Comparison of ENCODE assay signal across 2 cellular contexts in the genomic region with DNA sequence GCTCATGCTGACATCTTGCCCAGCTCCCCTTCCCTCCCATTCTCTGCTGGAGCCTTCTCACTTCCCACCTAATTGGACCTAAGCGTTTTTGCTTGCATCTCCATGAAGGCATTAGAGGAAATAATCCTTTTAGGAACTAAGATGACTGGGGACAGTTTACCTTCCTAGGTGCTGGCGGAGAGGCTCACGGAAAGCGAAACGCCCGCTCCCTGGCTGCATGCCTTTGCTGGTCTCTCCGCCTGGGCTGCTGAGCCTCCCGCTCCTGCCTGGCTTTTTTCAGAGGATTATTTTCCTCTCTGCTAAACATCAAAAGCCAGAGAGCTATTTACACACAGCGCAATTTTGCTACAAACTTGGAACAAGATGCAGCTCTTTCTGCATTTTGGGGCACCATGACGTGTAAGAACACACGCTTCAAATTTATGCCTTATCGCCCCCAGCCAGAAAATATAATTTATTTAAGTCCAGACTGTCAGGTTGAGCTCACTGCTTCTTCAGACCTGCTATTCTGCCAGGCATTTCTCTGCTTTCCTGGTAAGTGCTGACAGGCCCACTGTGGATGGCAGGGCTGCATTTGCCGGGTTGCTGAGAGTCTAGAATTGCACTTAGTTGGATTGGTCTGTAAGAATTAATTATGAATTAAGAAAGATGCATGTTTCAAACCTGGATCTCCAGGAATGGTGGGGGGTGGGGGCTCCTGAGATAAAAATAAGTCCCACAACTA.
TF ChIP-seq lines count a peak whose summit lies in the region.

No MANE protein-coding gene starts in this region.

TF ChIP-seq in SK-N-SH, 30 proteins besides CTCF, POLR2A, EP300 and RAD21 (continued from another document):
- TF ChIP-seq, protein P1, sequence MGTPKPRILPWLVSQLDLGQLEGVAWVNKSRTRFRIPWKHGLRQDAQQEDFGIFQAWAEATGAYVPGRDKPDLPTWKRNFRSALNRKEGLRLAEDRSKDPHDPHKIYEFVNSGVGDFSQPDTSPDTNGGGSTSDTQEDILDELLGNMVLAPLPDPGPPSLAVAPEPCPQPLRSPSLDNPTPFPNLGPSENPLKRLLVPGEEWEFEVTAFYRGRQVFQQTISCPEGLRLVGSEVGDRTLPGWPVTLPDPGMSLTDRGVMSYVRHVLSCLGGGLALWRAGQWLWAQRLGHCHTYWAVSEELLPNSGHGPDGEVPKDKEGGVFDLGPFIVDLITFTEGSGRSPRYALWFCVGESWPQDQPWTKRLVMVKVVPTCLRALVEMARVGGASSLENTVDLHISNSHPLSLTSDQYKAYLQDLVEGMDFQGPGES (IDR thresholded peaks at IDR 0.05; ENCODE audit: low read depth, low read length), result no peak
- TF ChIP-seq, protein P2, sequence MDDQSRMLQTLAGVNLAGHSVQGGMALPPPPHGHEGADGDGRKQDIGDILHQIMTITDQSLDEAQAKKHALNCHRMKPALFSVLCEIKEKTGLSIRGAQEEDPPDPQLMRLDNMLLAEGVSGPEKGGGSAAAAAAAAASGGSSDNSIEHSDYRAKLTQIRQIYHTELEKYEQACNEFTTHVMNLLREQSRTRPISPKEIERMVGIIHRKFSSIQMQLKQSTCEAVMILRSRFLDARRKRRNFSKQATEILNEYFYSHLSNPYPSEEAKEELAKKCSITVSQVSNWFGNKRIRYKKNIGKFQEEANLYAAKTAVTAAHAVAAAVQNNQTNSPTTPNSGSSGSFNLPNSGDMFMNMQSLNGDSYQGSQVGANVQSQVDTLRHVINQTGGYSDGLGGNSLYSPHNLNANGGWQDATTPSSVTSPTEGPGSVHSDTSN (IDR thresholded peaks at IDR 0.05), result no peak
- no peak for TF ChIP-seq GABPA (IDR thresholded peaks at IDR 0.05; ENCODE audit: low read depth)
- TF ChIP-seq JUND (IDR thresholded peaks at IDR 0.05), result no peak
- TF ChIP-seq CHD2 (IDR thresholded peaks at IDR 0.05; ENCODE audit: low read length, partially characterized antibody), result no peak
- no peak for TF ChIP-seq NRF1 (IDR thresholded peaks at IDR 0.05; ENCODE audit: low read depth, low read length)
- no peak for TF ChIP-seq SMC3 (IDR thresholded peaks at IDR 0.05; ENCODE audit: low read depth, low read length)
- no peak for TF ChIP-seq MXI1 (IDR thresholded peaks at IDR 0.05; ENCODE audit: low read depth, low read length)
- no peak for TF ChIP-seq FOXJ3 (CRISPR knock-in tag; IDR thresholded peaks at IDR 0.05)
- no peak for TF ChIP-seq FOSL2 (IDR thresholded peaks at IDR 0.05; ENCODE audit: borderline replicate concordance, low read depth)
- TF ChIP-seq MEF2A (IDR thresholded peaks at IDR 0.05; ENCODE audit: borderline replicate concordance, low read depth), result no peak
- TF ChIP-seq, protein P3, sequence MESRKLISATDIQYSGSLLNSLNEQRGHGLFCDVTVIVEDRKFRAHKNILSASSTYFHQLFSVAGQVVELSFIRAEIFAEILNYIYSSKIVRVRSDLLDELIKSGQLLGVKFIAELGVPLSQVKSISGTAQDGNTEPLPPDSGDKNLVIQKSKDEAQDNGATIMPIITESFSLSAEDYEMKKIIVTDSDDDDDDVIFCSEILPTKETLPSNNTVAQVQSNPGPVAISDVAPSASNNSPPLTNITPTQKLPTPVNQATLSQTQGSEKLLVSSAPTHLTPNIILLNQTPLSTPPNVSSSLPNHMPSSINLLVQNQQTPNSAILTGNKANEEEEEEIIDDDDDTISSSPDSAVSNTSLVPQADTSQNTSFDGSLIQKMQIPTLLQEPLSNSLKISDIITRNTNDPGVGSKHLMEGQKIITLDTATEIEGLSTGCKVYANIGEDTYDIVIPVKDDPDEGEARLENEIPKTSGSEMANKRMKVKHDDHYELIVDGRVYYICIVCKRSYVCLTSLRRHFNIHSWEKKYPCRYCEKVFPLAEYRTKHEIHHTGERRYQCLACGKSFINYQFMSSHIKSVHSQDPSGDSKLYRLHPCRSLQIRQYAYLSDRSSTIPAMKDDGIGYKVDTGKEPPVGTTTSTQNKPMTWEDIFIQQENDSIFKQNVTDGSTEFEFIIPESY (IDR thresholded peaks at IDR 0.05; ENCODE audit: borderline replicate concordance, low read depth), result no peak
- TF ChIP-seq TEAD4 (IDR thresholded peaks at IDR 0.05; ENCODE audit: borderline replicate concordance, insufficient read depth), result no peak
- TF ChIP-seq TAF1 (IDR thresholded peaks at IDR 0.05; ENCODE audit: borderline replicate concordance, low read depth, low read length), result no peak
- TF ChIP-seq RFX5 (IDR thresholded peaks at IDR 0.05; ENCODE audit: low read length), result no peak
- TF ChIP-seq, protein P4, sequence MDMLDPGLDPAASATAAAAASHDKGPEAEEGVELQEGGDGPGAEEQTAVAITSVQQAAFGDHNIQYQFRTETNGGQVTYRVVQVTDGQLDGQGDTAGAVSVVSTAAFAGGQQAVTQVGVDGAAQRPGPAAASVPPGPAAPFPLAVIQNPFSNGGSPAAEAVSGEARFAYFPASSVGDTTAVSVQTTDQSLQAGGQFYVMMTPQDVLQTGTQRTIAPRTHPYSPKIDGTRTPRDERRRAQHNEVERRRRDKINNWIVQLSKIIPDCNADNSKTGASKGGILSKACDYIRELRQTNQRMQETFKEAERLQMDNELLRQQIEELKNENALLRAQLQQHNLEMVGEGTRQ (IDR thresholded peaks at IDR 0.05; ENCODE audit: borderline replicate concordance, low read depth, low read length), result no peak
- no peak for TF ChIP-seq POLR2AphosphoS5 (IDR thresholded peaks at IDR 0.05; ENCODE audit: low read depth, low read length)

TF ChIP-seq in SK-N-SH treated with all-trans-retinoic acid at 6 μM for 48 hours, 23 proteins besides CTCF, POLR2A, EP300 and RAD21 (continued from another document):
- no peak for TF ChIP-seq ZNF565 (CRISPR knock-in tag; conservative IDR thresholded peaks at IDR 0.05; ENCODE audit: low read depth)
- TF ChIP-seq TCF4 (CRISPR knock-in tag; IDR thresholded peaks at IDR 0.05; ENCODE audit: borderline replicate concordance), result no peak
- TF ChIP-seq, protein P5, sequence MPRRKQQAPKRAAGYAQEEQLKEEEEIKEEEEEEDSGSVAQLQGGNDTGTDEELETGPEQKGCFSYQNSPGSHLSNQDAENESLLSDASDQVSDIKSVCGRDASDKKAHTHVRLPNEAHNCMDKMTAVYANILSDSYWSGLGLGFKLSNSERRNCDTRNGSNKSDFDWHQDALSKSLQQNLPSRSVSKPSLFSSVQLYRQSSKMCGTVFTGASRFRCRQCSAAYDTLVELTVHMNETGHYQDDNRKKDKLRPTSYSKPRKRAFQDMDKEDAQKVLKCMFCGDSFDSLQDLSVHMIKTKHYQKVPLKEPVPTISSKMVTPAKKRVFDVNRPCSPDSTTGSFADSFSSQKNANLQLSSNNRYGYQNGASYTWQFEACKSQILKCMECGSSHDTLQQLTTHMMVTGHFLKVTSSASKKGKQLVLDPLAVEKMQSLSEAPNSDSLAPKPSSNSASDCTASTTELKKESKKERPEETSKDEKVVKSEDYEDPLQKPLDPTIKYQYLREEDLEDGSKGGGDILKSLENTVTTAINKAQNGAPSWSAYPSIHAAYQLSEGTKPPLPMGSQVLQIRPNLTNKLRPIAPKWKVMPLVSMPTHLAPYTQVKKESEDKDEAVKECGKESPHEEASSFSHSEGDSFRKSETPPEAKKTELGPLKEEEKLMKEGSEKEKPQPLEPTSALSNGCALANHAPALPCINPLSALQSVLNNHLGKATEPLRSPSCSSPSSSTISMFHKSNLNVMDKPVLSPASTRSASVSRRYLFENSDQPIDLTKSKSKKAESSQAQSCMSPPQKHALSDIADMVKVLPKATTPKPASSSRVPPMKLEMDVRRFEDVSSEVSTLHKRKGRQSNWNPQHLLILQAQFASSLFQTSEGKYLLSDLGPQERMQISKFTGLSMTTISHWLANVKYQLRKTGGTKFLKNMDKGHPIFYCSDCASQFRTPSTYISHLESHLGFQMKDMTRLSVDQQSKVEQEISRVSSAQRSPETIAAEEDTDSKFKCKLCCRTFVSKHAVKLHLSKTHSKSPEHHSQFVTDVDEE (CRISPR knock-in tag; IDR thresholded peaks at IDR 0.05), result no peak
- TF ChIP-seq BACH2 (CRISPR knock-in tag; IDR thresholded peaks at IDR 0.05; ENCODE audit: borderline replicate concordance), result no peak
- no peak for TF ChIP-seq ARNTL (CRISPR knock-in tag; IDR thresholded peaks at IDR 0.05; ENCODE audit: borderline replicate concordance, low read depth)
- no peak for TF ChIP-seq OSR1 (CRISPR knock-in tag; IDR thresholded peaks at IDR 0.05)
- TF ChIP-seq, protein P6, sequence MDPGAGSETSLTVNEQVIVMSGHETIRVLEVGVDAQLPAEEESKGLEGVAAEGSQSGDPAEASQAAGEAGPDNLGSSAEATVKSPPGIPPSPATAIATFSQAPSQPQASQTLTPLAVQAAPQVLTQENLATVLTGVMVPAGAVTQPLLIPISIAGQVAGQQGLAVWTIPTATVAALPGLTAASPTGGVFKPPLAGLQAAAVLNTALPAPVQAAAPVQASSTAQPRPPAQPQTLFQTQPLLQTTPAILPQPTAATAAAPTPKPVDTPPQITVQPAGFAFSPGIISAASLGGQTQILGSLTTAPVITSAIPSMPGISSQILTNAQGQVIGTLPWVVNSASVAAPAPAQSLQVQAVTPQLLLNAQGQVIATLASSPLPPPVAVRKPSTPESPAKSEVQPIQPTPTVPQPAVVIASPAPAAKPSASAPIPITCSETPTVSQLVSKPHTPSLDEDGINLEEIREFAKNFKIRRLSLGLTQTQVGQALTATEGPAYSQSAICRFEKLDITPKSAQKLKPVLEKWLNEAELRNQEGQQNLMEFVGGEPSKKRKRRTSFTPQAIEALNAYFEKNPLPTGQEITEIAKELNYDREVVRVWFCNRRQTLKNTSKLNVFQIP (CRISPR knock-in tag; IDR thresholded peaks at IDR 0.05; ENCODE audit: borderline replicate concordance, low read depth), result no peak
